In genomic region chr5:159104058-159104651, GRCh38 we compare ENCODE assay signal across 10 cellular contexts. TPM values are rescaled to one million over a fixed set of nuclear protein-coding genes. Genes with fewer than 3 reads are reported as not detected.
DNase-seq lines count a peak whose midpoint lies in the region; ATAC-seq and TF ChIP-seq lines count a peak whose summit lies in the region.
"Had no signal": no experiment of that assay in that cellular context is flagged by ENCODE, and none has a peak within 500 bp of the region (broad histone marks: within the 10 kb centered on the region; RNA-seq: fewer than 3 reads in every experiment).

No MANE protein-coding gene starts in this region.

- H3K27ac ChIP-seq in cardiac muscle cell (no peak overlapping the region), lower lobe of right lung (no peak overlapping the region), vagina (peak overlapping the region; percentile 82)

- H3K36me3 ChIP-seq in cardiac muscle cell: no peaks in the 10 kb centered on the region
- no peaks in the 10 kb centered on the region for H3K36me3 ChIP-seq in lower lobe of right lung
- H3K36me3 ChIP-seq in vagina: no peaks in the 10 kb centered on the region

- intact Hi-C loops in cardiac septum (cut with DNase I): loop anchor here (2.0 to 10.0 kb wide), 6 partner anchors 227 to 1279 kb away; no protein-coding TSS in a partner anchor
- intact Hi-C loops in lower lobe of right lung (cut with DNase I): loop anchor here (10.0 kb wide), 1 partner anchor 929 kb away; no protein-coding TSS in a partner anchor
- intact Hi-C loops in vagina (cut with DNase I): loop anchor here (10.0 kb wide), 2 partner anchors 1029 to 1079 kb away; no protein-coding TSS in a partner anchor

- ATAC-seq in lower lobe of right lung: no peak
- ATAC-seq: activated CD4-positive, CD25-positive, alpha-beta regulatory T cell treated with anti-CD3 and anti-CD28 coated beads, Interleukin-2, amount 50 U/mL, for 24 hours had no signal

- no peak for TF ChIP-seq POLR2A in vagina (IDR thresholded peaks at IDR 0.05)

- H3K4me1 ChIP-seq in cardiac muscle cell (ENCODE audit: low read depth) (no peaks in the 10 kb centered on the region), lower lobe of right lung (peaks cover 40% of the 10 kb centered on the region), vagina (peaks cover 10% of the 10 kb centered on the region)

- H3K9me3 ChIP-seq in cardiac muscle cell (ENCODE audit: low read depth): no peaks in the 10 kb centered on the region
- no peaks in the 10 kb centered on the region for H3K9me3 ChIP-seq in lower lobe of right lung
- H3K9me3 ChIP-seq in vagina: no peaks in the 10 kb centered on the region

- TF ChIP-seq CTCF in cardiac muscle cell (IDR thresholded peaks at IDR 0.05; ENCODE audit: low read depth, low read length): peak; percentile 39
- TF ChIP-seq CTCF in lower lobe of right lung (IDR thresholded peaks at IDR 0.05): peak; percentile 30
- peak in 1 of 3 experiments; percentile 17 for TF ChIP-seq CTCF in vagina (IDR thresholded peaks at IDR 0.05)

- H3K4me3 ChIP-seq in cardiac muscle cell (peak overlapping the region; percentile 19), lower lobe of right lung (peak overlapping the region; percentile 28), vagina (peak overlapping the region; percentile 12 to 22)

- H3K27me3 ChIP-seq in cardiac muscle cell (peaks cover 88% of the 10 kb centered on the region), lower lobe of right lung (ENCODE audit: low read depth) (peaks cover 82% of the 10 kb centered on the region), vagina (no peaks in the 10 kb centered on the region)

- DNase-seq in cardiac muscle cell (ENCODE audit: low read depth in 1 of 2, low spot score in 1 of 2) (peak; percentile 46 to 62), cardiac septum (ENCODE audit: low spot score) (no peak), ecto neural progenitor cell (ENCODE audit: low spot score) (peak; percentile 79), lower lobe of right lung (peak; percentile 41), vagina (ENCODE audit: extremely low spot score in 2 of 2) (no peak)
- DNase-seq in activated CD4-positive, alpha-beta T cell treated with anti-CD3 and anti-CD28 coated beads, Interleukin-2, amount 50 U/mL, for 4 hours: no peak
- DNase-seq in activated effector memory CD4-positive, alpha-beta T cell treated with anti-CD3 and anti-CD28 coated beads, Interleukin-2, amount 50 U/mL, for 16 hours: no peak
- no peak for DNase-seq in activated effector memory CD4-positive, alpha-beta T cell treated with Interleukin-2 at 50 U/mL for 16 hours
- DNase-seq: NCI-H510A had no signal

RNA-seq across cellular contexts. Expression of gene EBF1, which starts 4.4 kb away (rescaled TPM):
- 0.06 and 0.46 TPM in 2 replicates for total RNA-seq in cardiac muscle cell
- 0.46 TPM in 1 of 2 replicates, not detected in the other for polyA plus RNA-seq in cardiac muscle cell
- 9.8 TPM for total RNA-seq in cardiac septum
- 10.6 TPM for total RNA-seq in lower lobe of right lung
- total RNA-seq in vagina: 36.6 TPM

Comparison
In these comparisons a context has a peak if more than half of its experiments do, and no peak if none do; other contexts are left out.
1. DNase-seq: peak in cardiac muscle cell (2 of 2), ecto neural progenitor cell (single experiment) and lower lobe of right lung (single experiment); none in cardiac septum (single experiment), vagina (0 of 2), activated CD4-positive, alpha-beta T cell treated with anti-CD3 and anti-CD28 coated beads, Interleukin-2, amount 50 U/mL, for 4 hours (0 of 2), activated effector memory CD4-positive, alpha-beta T cell treated with anti-CD3 and anti-CD28 coated beads, Interleukin-2, amount 50 U/mL, for 16 hours (single experiment) and activated effector memory CD4-positive, alpha-beta T cell treated with Interleukin-2 at 50 U/mL for 16 hours (single experiment).
2. Peak in every context shown above with its lines, with median percentiles within 50 percentile points of each other: H3K4me3 ChIP-seq.